1 cellular context compared by ENCODE assay signal in genomic region chr1:43348343-43348808, GRCh38.
TF ChIP-seq lines count a peak whose summit lies in the region.

No MANE protein-coding gene starts in this region.

TF ChIP-seq in GM23338, 12 proteins besides CTCF, POLR2A, EP300 and RAD21 (continued from another document):
- no peak for TF ChIP-seq ZNF462 (CRISPR knock-in tag; IDR thresholded peaks at IDR 0.05)
